Comparison of ENCODE assay signal across 30 cellular contexts in the genomic region with DNA sequence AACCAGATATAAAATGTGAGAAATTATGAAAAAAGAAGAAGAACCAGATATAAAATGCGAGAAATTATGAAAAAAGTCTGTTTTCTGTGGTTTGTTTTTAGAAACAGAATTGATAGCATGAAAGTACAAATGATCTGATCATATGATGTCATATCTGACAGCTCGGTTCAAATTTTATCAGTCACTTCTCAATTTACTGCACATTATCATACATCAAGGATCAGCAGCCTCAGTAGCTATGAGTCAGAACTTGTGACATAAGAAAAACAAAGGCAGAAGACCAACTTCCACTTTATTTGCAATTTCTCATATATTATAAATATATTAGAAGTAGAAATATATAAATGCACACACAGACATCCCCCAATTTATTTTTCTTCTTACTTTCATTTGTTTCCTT.
DNase-seq lines count a peak whose midpoint lies in the region; ATAC-seq and TF ChIP-seq lines count a peak whose summit lies in the region.
"Had no signal": no experiment of that assay in that cellular context is flagged by ENCODE, and none has a peak within 500 bp of the region (broad histone marks: within the 10 kb centered on the region; RNA-seq: fewer than 3 reads in every experiment).

No MANE protein-coding gene starts in this region.

- no peak overlapping the region for H2BK120ac ChIP-seq in IMR-90 (ENCODE audit: low read depth, low read length)

- H3K27ac ChIP-seq in IMR-90 (ENCODE audit: insufficient read depth, low read length): no peak overlapping the region
- H3K27ac ChIP-seq: epithelial cell of prostate, foreskin keratinocyte, heart right ventricle, neural progenitor cell, parathyroid adenoma, right atrium auricular region, RWPE1 had no signal

- H2BK5ac ChIP-seq in IMR-90 (ENCODE audit: low read depth, low read length, poor library complexity, severe bottlenecking): peak overlapping the region; percentile 80

- no peaks in the 10 kb centered on the region for H3K27me3 ChIP-seq in IMR-90 (ENCODE audit: control insufficient read depth, insufficient read depth, low read length)
- H3K27me3 ChIP-seq: BE2C, foreskin keratinocyte, heart right ventricle, neural progenitor cell, right atrium auricular region had no signal

- H2BK15ac ChIP-seq in IMR-90 (ENCODE audit: low read depth, low read length): no peak overlapping the region

- no peaks in the 10 kb centered on the region; the same call in 1 of the 2 replicates for H3K4me1 ChIP-seq in IMR-90 (ENCODE audit: control insufficient read depth, insufficient read depth, low read length)
- H3K4me1 ChIP-seq: BE2C, foreskin keratinocyte, neural progenitor cell, parathyroid adenoma, right atrium auricular region had no signal

- intact Hi-C loops in IMR-90 (cut with micrococcal nuclease): no loop called here

- no TSS peak for BruUV-seq in IMR-90 (replicated peaks; lab: Mats Ljungman, UMichigan)

- CTCF ChIA-PET in IMR-90 (lab: Yijun Ruan, JAX): interaction anchor here (1.6 kb wide), 1 partner anchor 18 kb away, joined by 5 read pairs; no protein-coding TSS in a partner anchor

- no peaks in the 10 kb centered on the region for H3K9me3 ChIP-seq in IMR-90 (ENCODE audit: control insufficient read depth, insufficient read depth, low read length)
- H3K9me3 ChIP-seq: BE2C, heart right ventricle, right atrium auricular region had no signal

- H4K8ac ChIP-seq in IMR-90 (ENCODE audit: low read depth in 2 of 2, low read length in 2 of 2): no peak overlapping the region

- no peaks in the 10 kb centered on the region for H3K9me1 ChIP-seq in IMR-90 (ENCODE audit: insufficient read depth, low read length)

- no peak overlapping the region for H3K4ac ChIP-seq in IMR-90 (ENCODE audit: low read depth, low read length)

- H4K20me1 ChIP-seq in IMR-90 (ENCODE audit: insufficient read depth, low read length): no peaks in the 10 kb centered on the region

- H2AFZ ChIP-seq in IMR-90 (replicated peaks; ENCODE audit: low read length, poor library complexity): no peak overlapping the region
- H2AFZ ChIP-seq: neural progenitor cell had no signal

- DNase-seq in AML-193 (lab: John Stamatoyannopoulos, UW): peak; percentile 25 to 43
- peak; percentile 19 for DNase-seq in IMR-90
- DNase-seq in OCI-M1 (lab: John Stamatoyannopoulos, UW): peak; percentile 65
- DNase-seq in epithelial cell of esophagus (ENCODE audit: low read depth): peak; percentile 1
- DNase-seq in activated CD4-positive, CD25-positive, alpha-beta regulatory T cell treated with anti-CD3 and anti-CD28 coated beads, Interleukin-2, amount 50 U/mL, for 72 hours: no peak
- DNase-seq: activated CD4-positive, alpha-beta T cell treated with anti-CD3 and anti-CD28 coated beads, Interleukin-2, amount 50 U/mL, for 48 hours; activated CD4-positive, CD25-positive, alpha-beta regulatory T cell; activated CD8-positive, alpha-beta memory T cell treated with anti-CD3 and anti-CD28 coated beads, Interleukin-2, amount 50 U/mL, for 4 hours; activated naive CD4-positive, alpha-beta T cell treated with anti-CD3 and anti-CD28 coated beads, Interleukin-2, amount 50 U/mL, for 16 hours; BE2C; COR-L47; DMS53; effector CD4-positive, alpha-beta T cell; foreskin keratinocyte; GDM1; heart right ventricle; NCI-H1105; NCI-H2029; NCI-H526; NK-92 treated with Interleukin-12 subunit alpha and Interleukin-12 subunit beta, amount 100 ng/mL, for 24 hours; T-helper 9 cell; trophoblast cell had no signal

- H3K4me2 ChIP-seq in IMR-90 (ENCODE audit: low read depth, low read length): no peak overlapping the region
- H3K4me2 ChIP-seq: neural progenitor cell had no signal

- in situ Hi-C loops in IMR-90 (cut with MboI; ENCODE audit: low sequenced_read_pairs): no loop called here

- no peak overlapping the region for H4K91ac ChIP-seq in IMR-90 (ENCODE audit: insufficient read depth, low read depth, low read length)

- no peak for TF ChIP-seq CTCF in IMR-90 (conservative IDR thresholded peaks at IDR 0.05; ENCODE audit: low read depth, low read length)
- TF ChIP-seq CTCF in epithelial cell of esophagus (IDR thresholded peaks at IDR 0.05; ENCODE audit: insufficient read depth, low read depth, low read length, missing control alignments): no peak

- no peak overlapping the region for H2AK5ac ChIP-seq in IMR-90 (ENCODE audit: low read depth, low read length)

- H3K36me3 ChIP-seq in IMR-90 (ENCODE audit: control insufficient read depth, insufficient read depth, low read length): no peaks in the 10 kb centered on the region
- H3K36me3 ChIP-seq: BE2C, heart right ventricle, neural progenitor cell, right atrium auricular region had no signal

- WGBS in IMR-90 (ENCODE audit: extremely low coverage in 2 of 2, insufficient read length in 1 of 2), 2 experiments: 71 to 100% methylated on average over 1 of the region's 2 CpGs

- H4K5ac ChIP-seq in IMR-90 (ENCODE audit: low read depth, low read length): no peak overlapping the region

- no peaks in the 10 kb centered on the region for H3K79me1 ChIP-seq in IMR-90 (ENCODE audit: low read depth in 1 of 2, low read length in 2 of 2)

- ATAC-seq in IMR-90 (ENCODE audit: low read depth) (no peak), GM21717 (IDR thresholded peaks at IDR 0.05; ENCODE audit: unreplicated experiment) (no peak), GM19463 (IDR thresholded peaks at IDR 0.05; ENCODE audit: unreplicated experiment) (no peak)
- no peak for ATAC-seq in activated CD4-positive, CD25-positive, alpha-beta regulatory T cell treated with anti-CD3 and anti-CD28 coated beads, Interleukin-2, amount 50 U/mL, for 24 hours
- ATAC-seq: foreskin keratinocyte, heart right ventricle had no signal

- H3K18ac ChIP-seq in IMR-90 (ENCODE audit: low read depth, low read length): no peak overlapping the region

- H3K56ac ChIP-seq in IMR-90 (ENCODE audit: extremely low read depth, insufficient read depth, low read length): no peak overlapping the region

- dilution Hi-C loops in IMR-90 (cut with HindIII; ENCODE audit: low sequenced_read_pairs, unreplicated experiment): no loop called here

- H3K23ac ChIP-seq in IMR-90 (ENCODE audit: low read depth, low read length): no peak overlapping the region

- no peak overlapping the region for H2BK20ac ChIP-seq in IMR-90 (ENCODE audit: low read depth, low read length)

- POLR2A ChIA-PET in IMR-90 (lab: Charles Lee; ENCODE audit: unreplicated experiment): no interaction called here

- no peak for TF ChIP-seq RAD21 in IMR-90 (IDR thresholded peaks at IDR 0.05; ENCODE audit: low read length)

- no peak for TF ChIP-seq POLR2A in IMR-90 (IDR thresholded peaks at IDR 0.05; ENCODE audit: low read depth, low read length)

- no peak overlapping the region for H3K14ac ChIP-seq in IMR-90 (replicated peaks; ENCODE audit: low read depth, low read length)

- H2AK9ac ChIP-seq in IMR-90 (replicated peaks; ENCODE audit: low read depth, low read length, poor library complexity): no peak overlapping the region

- H3K9ac ChIP-seq in IMR-90 (ENCODE audit: low read depth, low read length): no peak overlapping the region
- H3K9ac ChIP-seq: neural progenitor cell, parathyroid adenoma had no signal

- no peak overlapping the region for H3K4me3 ChIP-seq in IMR-90 (ENCODE audit: insufficient read depth, low read depth, low read length)
- no peak overlapping the region for H3K4me3 ChIP-seq in epithelial cell of esophagus (ENCODE audit: low read length)
- H3K4me3 ChIP-seq: heart right ventricle, neural progenitor cell, right atrium auricular region had no signal

TF ChIP-seq in IMR-90, 13 proteins besides CTCF, POLR2A, EP300 and RAD21:
- TF ChIP-seq, protein P1, sequence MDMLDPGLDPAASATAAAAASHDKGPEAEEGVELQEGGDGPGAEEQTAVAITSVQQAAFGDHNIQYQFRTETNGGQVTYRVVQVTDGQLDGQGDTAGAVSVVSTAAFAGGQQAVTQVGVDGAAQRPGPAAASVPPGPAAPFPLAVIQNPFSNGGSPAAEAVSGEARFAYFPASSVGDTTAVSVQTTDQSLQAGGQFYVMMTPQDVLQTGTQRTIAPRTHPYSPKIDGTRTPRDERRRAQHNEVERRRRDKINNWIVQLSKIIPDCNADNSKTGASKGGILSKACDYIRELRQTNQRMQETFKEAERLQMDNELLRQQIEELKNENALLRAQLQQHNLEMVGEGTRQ (IDR thresholded peaks at IDR 0.05; ENCODE audit: low read depth, low read length): no peak
- TF ChIP-seq, protein P2, sequence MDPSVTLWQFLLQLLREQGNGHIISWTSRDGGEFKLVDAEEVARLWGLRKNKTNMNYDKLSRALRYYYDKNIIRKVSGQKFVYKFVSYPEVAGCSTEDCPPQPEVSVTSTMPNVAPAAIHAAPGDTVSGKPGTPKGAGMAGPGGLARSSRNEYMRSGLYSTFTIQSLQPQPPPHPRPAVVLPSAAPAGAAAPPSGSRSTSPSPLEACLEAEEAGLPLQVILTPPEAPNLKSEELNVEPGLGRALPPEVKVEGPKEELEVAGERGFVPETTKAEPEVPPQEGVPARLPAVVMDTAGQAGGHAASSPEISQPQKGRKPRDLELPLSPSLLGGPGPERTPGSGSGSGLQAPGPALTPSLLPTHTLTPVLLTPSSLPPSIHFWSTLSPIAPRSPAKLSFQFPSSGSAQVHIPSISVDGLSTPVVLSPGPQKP (IDR thresholded peaks at IDR 0.05; ENCODE audit: borderline replicate concordance, low read depth, low read length): no peak
- TF ChIP-seq NFE2L2 (IDR thresholded peaks at IDR 0.05; ENCODE audit: low read depth, low read length): no peak
- TF ChIP-seq SMC3 (IDR thresholded peaks at IDR 0.05; ENCODE audit: low read depth, low read length): no peak
- TF ChIP-seq MAFK (IDR thresholded peaks at IDR 0.05; ENCODE audit: low read depth, low read length): no peak
- TF ChIP-seq RFX5 (IDR thresholded peaks at IDR 0.05; ENCODE audit: low read depth, low read length): no peak
- no peak for TF ChIP-seq CHD1 (IDR thresholded peaks at IDR 0.05; ENCODE audit: low read depth, low read length)
- TF ChIP-seq RCOR1 (IDR thresholded peaks at IDR 0.05; ENCODE audit: insufficient replicate concordance, low read length): no peak
- no peak for TF ChIP-seq BHLHE40 (IDR thresholded peaks at IDR 0.05; ENCODE audit: low read depth, low read length)
- no peak for TF ChIP-seq FOS (IDR thresholded peaks at IDR 0.05; ENCODE audit: low read depth, low read length)
- no peak for TF ChIP-seq MXI1 (IDR thresholded peaks at IDR 0.05; ENCODE audit: borderline replicate concordance, low read depth, low read length)
- TF ChIP-seq CEBPB (IDR thresholded peaks at IDR 0.05; ENCODE audit: low read depth, low read length): no peak
- TF ChIP-seq MAZ (IDR thresholded peaks at IDR 0.05; ENCODE audit: borderline replicate concordance, low read depth, low read length): no peak
